9 cellular contexts compared by ENCODE assay signal in genomic region chr11:59857444-59858434, GRCh38. TPM values are rescaled to one million over a fixed set of nuclear protein-coding genes. Genes with fewer than 3 reads are reported as not detected.
A peak's percentile ranks its signal among the peaks of the same experiment; 100 is the strongest.
DNase-seq lines count a peak whose midpoint lies in the region; ATAC-seq and TF ChIP-seq lines count a peak whose summit lies in the region.
"Had no signal": no experiment of that assay in that cellular context is flagged by ENCODE, and none has a peak within 500 bp of the region (broad histone marks: within the 10 kb centered on the region; RNA-seq: fewer than 3 reads in every experiment).

No MANE protein-coding gene starts in this region.

- no peak overlapping the region for H3K14ac ChIP-seq in mesenchymal stem cell (ENCODE audit: low read length in 2 of 2)

- intact Hi-C loops in activated T-helper 1 cell treated with anti-CD3 and anti-CD28 coated beads, Interleukin-12 subunit alpha, Interleukin-12 subunit beta, Interleukin-2, Interleukin-4 antibody, amounts not matched to agents 30 ng/mL and 10 ng/mL and 1 ng/mL, durations not matched to agents 14 hours and 24 hours and 36 hours (cut with micrococcal nuclease): loop anchor here (1.0 to 5.0 kb wide), 4 partner anchors 8 to 1280 kb away; partner anchors contain the start of genes LPXN, MRPL16, STX3 and ZFP91
- intact Hi-C loops in vagina (cut with DNase I): no loop called here

- H2BK15ac ChIP-seq in mesenchymal stem cell (ENCODE audit: low read depth, poor library complexity, severe bottlenecking): no peak overlapping the region

- H3K4me3 ChIP-seq in mesenchymal stem cell (ENCODE audit: insufficient read depth in 1 of 2, low read depth in 1 of 2, low read length in 2 of 2) (no peak overlapping the region), vagina (no peak overlapping the region)
- H3K4me3 ChIP-seq: stomach had no signal

- no peak overlapping the region for H4K91ac ChIP-seq in mesenchymal stem cell (ENCODE audit: low read length)

- peaks cover 29% of the 10 kb centered on the region for H3K4me1 Mint-ChIP-seq in activated T-helper 1 cell treated with anti-CD3 and anti-CD28 coated beads, Interleukin-12 subunit alpha, Interleukin-12 subunit beta, Interleukin-2, Interleukin-4 antibody, amounts not matched to agents 30 ng/mL and 10 ng/mL and 1 ng/mL, durations not matched to agents 14 hours and 24 hours and 36 hours (ENCODE audit: low read depth)

- no peak for ATAC-seq in GM21367 (IDR thresholded peaks at IDR 0.05; ENCODE audit: unreplicated experiment)
- no peak for ATAC-seq in HG03045 (IDR thresholded peaks at IDR 0.05; ENCODE audit: unreplicated experiment)

- no peak overlapping the region for H3K4me2 ChIP-seq in mesenchymal stem cell (ENCODE audit: low read length, poor library complexity, severe bottlenecking)

- H3K9me3 ChIP-seq in KOPT-K1 (ENCODE audit: insufficient read depth, low read length, poor library complexity, severe bottlenecking) (no peaks in the 10 kb centered on the region), mesenchymal stem cell (ENCODE audit: control insufficient read depth, low read length) (no peaks in the 10 kb centered on the region), vagina (no peaks in the 10 kb centered on the region)
- H3K9me3 ChIP-seq: stomach had no signal

- H3K23ac ChIP-seq in mesenchymal stem cell (ENCODE audit: low read length in 2 of 2): no peak overlapping the region

- 63% methylated on average over 5 of the region's 10 CpGs for WGBS in mesenchymal stem cell

- H3K36me3 Mint-ChIP-seq in activated T-helper 1 cell treated with anti-CD3 and anti-CD28 coated beads, Interleukin-12 subunit alpha, Interleukin-12 subunit beta, Interleukin-2, Interleukin-4 antibody, amounts not matched to agents 30 ng/mL and 10 ng/mL and 1 ng/mL, durations not matched to agents 14 hours and 24 hours and 36 hours (ENCODE audit: low read depth): peaks cover 1% of the 10 kb centered on the region

- H3K4ac ChIP-seq in mesenchymal stem cell (ENCODE audit: low read depth in 1 of 2, low read length in 2 of 2): no peak overlapping the region

- H3K79me1 ChIP-seq in mesenchymal stem cell (replicated peaks; ENCODE audit: low read length, poor library complexity, severe bottlenecking): no peaks in the 10 kb centered on the region

- no peaks in the 10 kb centered on the region for H3K9me3 Mint-ChIP-seq in activated T-helper 1 cell treated with anti-CD3 and anti-CD28 coated beads, Interleukin-12 subunit alpha, Interleukin-12 subunit beta, Interleukin-2, Interleukin-4 antibody, amounts not matched to agents 30 ng/mL and 10 ng/mL and 1 ng/mL, durations not matched to agents 14 hours and 24 hours and 36 hours

- peaks cover 22% of the 10 kb centered on the region for H3K27me3 Mint-ChIP-seq in activated T-helper 1 cell treated with anti-CD3 and anti-CD28 coated beads, Interleukin-12 subunit alpha, Interleukin-12 subunit beta, Interleukin-2, Interleukin-4 antibody, amounts not matched to agents 30 ng/mL and 10 ng/mL and 1 ng/mL, durations not matched to agents 14 hours and 24 hours and 36 hours (ENCODE audit: insufficient read depth)

- peak overlapping the region; percentile 28 for H3K27ac ChIP-seq in KOPT-K1 (ENCODE audit: low read depth, low read length, poor library complexity, severe bottlenecking)
- no peak overlapping the region for H3K27ac ChIP-seq in mesenchymal stem cell (ENCODE audit: low read length, poor library complexity, severe bottlenecking)
- no peak overlapping the region for H3K27ac ChIP-seq in vagina
- H3K27ac ChIP-seq: stomach had no signal

- H4K8ac ChIP-seq in mesenchymal stem cell (ENCODE audit: low read length): no peak overlapping the region

- H3K4me3 Mint-ChIP-seq in activated T-helper 1 cell treated with anti-CD3 and anti-CD28 coated beads, Interleukin-12 subunit alpha, Interleukin-12 subunit beta, Interleukin-2, Interleukin-4 antibody, amounts not matched to agents 30 ng/mL and 10 ng/mL and 1 ng/mL, durations not matched to agents 14 hours and 24 hours and 36 hours: no peak overlapping the region

- no peak for TF ChIP-seq CTCF in vagina (IDR thresholded peaks at IDR 0.05)

- no peak overlapping the region for H3K18ac ChIP-seq in mesenchymal stem cell (ENCODE audit: low read depth in 1 of 2, low read length in 2 of 2)

- H3K27ac Mint-ChIP-seq in activated T-helper 1 cell treated with anti-CD3 and anti-CD28 coated beads, Interleukin-12 subunit alpha, Interleukin-12 subunit beta, Interleukin-2, Interleukin-4 antibody, amounts not matched to agents 30 ng/mL and 10 ng/mL and 1 ng/mL, durations not matched to agents 14 hours and 24 hours and 36 hours: peak overlapping the region; percentile 80

- H2AK5ac ChIP-seq in mesenchymal stem cell (ENCODE audit: low read length, severe bottlenecking): no peak overlapping the region

- H2AFZ ChIP-seq in mesenchymal stem cell (ENCODE audit: low read depth, low read length): no peak overlapping the region

- H3K27me3 ChIP-seq in mesenchymal stem cell (ENCODE audit: control insufficient read depth in 1 of 2, insufficient read depth in 1 of 2, low read length in 2 of 2) (no peaks in the 10 kb centered on the region), vagina (no peaks in the 10 kb centered on the region)
- H3K27me3 ChIP-seq: stomach had no signal

- no peak for TF ChIP-seq POLR2A in vagina (IDR thresholded peaks at IDR 0.05)

- DNase-seq in ELF-1 (ENCODE audit: low read depth, low spot score): peak; percentile 9
- DNase-seq in activated T-helper 1 cell treated with anti-CD3 and anti-CD28 coated beads, Interleukin-12 subunit alpha, Interleukin-12 subunit beta, Interleukin-2, Interleukin-4 antibody, amounts not matched to agents 30 ng/mL and 10 ng/mL and 1 ng/mL, durations not matched to agents 14 hours and 24 hours and 36 hours (ENCODE audit: low spot score): no peak
- peak; percentile 9 for DNase-seq in mesenchymal stem cell
- no peak for DNase-seq in vagina (ENCODE audit: extremely low spot score in 2 of 2)
- DNase-seq: NCI-H82, stomach had no signal

- H3K4me1 ChIP-seq in mesenchymal stem cell (ENCODE audit: control insufficient read depth, insufficient read depth, low read depth, low read length): no peaks in the 10 kb centered on the region
- no peaks in the 10 kb centered on the region for H3K4me1 ChIP-seq in vagina

- no peak overlapping the region for H2BK120ac ChIP-seq in mesenchymal stem cell (ENCODE audit: low read depth, low read length)

- no peak overlapping the region for H2BK5ac ChIP-seq in mesenchymal stem cell (ENCODE audit: low read depth, low read length, poor library complexity, severe bottlenecking)

- H3K9ac ChIP-seq in mesenchymal stem cell (ENCODE audit: low read length): no peak overlapping the region

- no peak overlapping the region for H2BK12ac ChIP-seq in mesenchymal stem cell (ENCODE audit: low read length in 2 of 2)

- H3K36me3 ChIP-seq in KOPT-K1 (ENCODE audit: insufficient read depth, low read length): no peaks in the 10 kb centered on the region
- no peaks in the 10 kb centered on the region for H3K36me3 ChIP-seq in mesenchymal stem cell (ENCODE audit: control insufficient read depth in 1 of 2, insufficient read depth in 2 of 2, low read depth in 1 of 2, low read length in 2 of 2)
- H3K36me3 ChIP-seq in vagina: no peaks in the 10 kb centered on the region
- H3K36me3 ChIP-seq: stomach had no signal

RNA-seq across cellular contexts. Expression of gene TCN1, which starts 8.5 kb away (rescaled TPM):
- not detected in 2 replicates for total RNA-seq in activated T-helper 1 cell treated with anti-CD3 and anti-CD28 coated beads, Interleukin-12 subunit alpha, Interleukin-12 subunit beta, Interleukin-2, Interleukin-4 antibody, amounts not matched to agents 30 ng/mL and 10 ng/mL and 1 ng/mL, durations not matched to agents 14 hours and 24 hours and 36 hours
- polyA plus RNA-seq in mesenchymal stem cell (2013, experiment 1 of 2): 0.23 TPM
- 0.49 TPM for polyA plus RNA-seq in mesenchymal stem cell (2013, experiment 2 of 2)
- 8.1 TPM for total RNA-seq in vagina

RNA-seq across cellular contexts. Expression of gene CBLIF, which starts 12.4 kb away (rescaled TPM):
- total RNA-seq in activated T-helper 1 cell treated with anti-CD3 and anti-CD28 coated beads, Interleukin-12 subunit alpha, Interleukin-12 subunit beta, Interleukin-2, Interleukin-4 antibody, amounts not matched to agents 30 ng/mL and 10 ng/mL and 1 ng/mL, durations not matched to agents 14 hours and 24 hours and 36 hours: not detected in 2 replicates
- polyA plus RNA-seq in mesenchymal stem cell (2013, experiment 1 of 2): not detected
- not detected for polyA plus RNA-seq in mesenchymal stem cell (2013, experiment 2 of 2)
- total RNA-seq in vagina: not detected

RNA-seq across cellular contexts. Expression of gene OOSP3, which starts 20.8 kb away (rescaled TPM):
- total RNA-seq in activated T-helper 1 cell treated with anti-CD3 and anti-CD28 coated beads, Interleukin-12 subunit alpha, Interleukin-12 subunit beta, Interleukin-2, Interleukin-4 antibody, amounts not matched to agents 30 ng/mL and 10 ng/mL and 1 ng/mL, durations not matched to agents 14 hours and 24 hours and 36 hours: not detected in 2 replicates
- polyA plus RNA-seq in mesenchymal stem cell (2013, experiment 1 of 2): not detected
- polyA plus RNA-seq in mesenchymal stem cell (2013, experiment 2 of 2): not detected
- total RNA-seq in vagina: not detected
- total RNA-seq: stomach had no signal
- polyA plus RNA-seq: stomach had no signal

RNA-seq across cellular contexts. Expression of gene MRPL16, which starts 47.2 kb away (rescaled TPM):
- total RNA-seq in activated T-helper 1 cell treated with anti-CD3 and anti-CD28 coated beads, Interleukin-12 subunit alpha, Interleukin-12 subunit beta, Interleukin-2, Interleukin-4 antibody, amounts not matched to agents 30 ng/mL and 10 ng/mL and 1 ng/mL, durations not matched to agents 14 hours and 24 hours and 36 hours: 88.3 and 93.9 TPM in 2 replicates
- 45.5 TPM for polyA plus RNA-seq in mesenchymal stem cell (2013, experiment 1 of 2)
- polyA plus RNA-seq in mesenchymal stem cell (2013, experiment 2 of 2): 44.5 TPM
- total RNA-seq in vagina: 38.3 TPM

Comparison
In these comparisons a context has a peak if more than half of its experiments do, and no peak if none do; other contexts are left out.
1. DNase-seq: peak in ELF-1 (single experiment) and mesenchymal stem cell (single experiment); none in activated T-helper 1 cell treated with anti-CD3 and anti-CD28 coated beads, Interleukin-12 subunit alpha, Interleukin-12 subunit beta, Interleukin-2, Interleukin-4 antibody, amounts not matched to agents 30 ng/mL and 10 ng/mL and 1 ng/mL, durations not matched to agents 14 hours and 24 hours and 36 hours (single experiment) and vagina (0 of 2).